ENCODE assay signal across 15 cellular contexts in the genomic region with DNA sequence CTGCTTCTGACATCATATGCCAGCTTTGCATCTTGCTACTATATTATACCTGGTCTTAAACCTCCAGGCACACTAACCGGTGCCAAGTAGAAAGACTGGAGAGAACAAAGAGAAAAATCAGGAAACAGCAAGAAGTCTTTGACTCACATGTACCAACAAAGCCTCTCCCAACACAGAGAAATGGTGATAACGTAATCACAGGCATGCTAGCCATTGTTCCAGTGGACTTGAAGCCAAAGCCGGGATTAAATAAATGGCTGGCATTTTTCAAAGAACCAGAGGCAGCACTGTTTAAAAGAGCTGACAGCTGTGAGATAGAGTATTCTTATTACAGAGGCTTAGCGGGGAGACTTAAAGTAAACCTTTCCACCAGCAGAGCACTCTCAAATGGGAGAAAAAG.
DNase-seq lines count a peak whose midpoint lies in the region; ATAC-seq and TF ChIP-seq lines count a peak whose summit lies in the region.
"Had no signal": no experiment of that assay in that cellular context is flagged by ENCODE, and none has a peak within 500 bp of the region (broad histone marks: within the 10 kb centered on the region; RNA-seq: fewer than 3 reads in every experiment).

No MANE protein-coding gene starts in this region.

- H3K9me3 ChIP-seq in right atrium auricular region (peaks cover 0 to 10% of the 10 kb centered on the region in 2 donors), mesenchymal stem cell (ENCODE audit: control insufficient read depth, low read length) (peaks cover 16% of the 10 kb centered on the region)

- H2BK5ac ChIP-seq in mesenchymal stem cell (ENCODE audit: low read depth, low read length, poor library complexity, severe bottlenecking), result no peak overlapping the region

- H3K36me3 ChIP-seq in right atrium auricular region (no peaks in the 10 kb centered on the region), mesenchymal stem cell (ENCODE audit: control insufficient read depth in 1 of 2, insufficient read depth in 2 of 2, low read depth in 1 of 2, low read length in 2 of 2) (no peaks in the 10 kb centered on the region)

- ATAC-seq in HG03457 (IDR thresholded peaks at IDR 0.05; ENCODE audit: unreplicated experiment) (no peak), GM18511 (IDR thresholded peaks at IDR 0.05; ENCODE audit: unreplicated experiment) (no peak)

- no peaks in the 10 kb centered on the region for H3K27me3 ChIP-seq in right atrium auricular region
- peaks cover 4 to 11% of the 10 kb centered on the region in 2 experiments for H3K27me3 ChIP-seq in mesenchymal stem cell (ENCODE audit: control insufficient read depth in 1 of 2, insufficient read depth in 1 of 2, low read length in 2 of 2)

- no peak overlapping the region for H3K18ac ChIP-seq in mesenchymal stem cell (ENCODE audit: low read depth in 1 of 2, low read length in 2 of 2)

- no peak overlapping the region for H2BK120ac ChIP-seq in mesenchymal stem cell (ENCODE audit: low read depth, low read length)

- H3K14ac ChIP-seq in mesenchymal stem cell (ENCODE audit: low read length in 2 of 2), result no peak overlapping the region

- H3K4me3 ChIP-seq in right atrium auricular region (no peak overlapping the region), cardiac fibroblast (replicated peaks in 1 of 2; ENCODE audit: low read depth in 2 of 2, low read length in 2 of 2) (no peak overlapping the region), mesenchymal stem cell (ENCODE audit: insufficient read depth in 1 of 2, low read depth in 1 of 2, low read length in 2 of 2) (no peak overlapping the region)
- H3K4me3 ChIP-seq: lung had no signal

- no peak overlapping the region for H4K91ac ChIP-seq in mesenchymal stem cell (ENCODE audit: low read length)

- H3K23ac ChIP-seq in mesenchymal stem cell (ENCODE audit: low read length in 2 of 2), result no peak overlapping the region

- no peak overlapping the region for H2AK5ac ChIP-seq in mesenchymal stem cell (ENCODE audit: low read length, severe bottlenecking)

- TF ChIP-seq CTCF in right atrium auricular region (IDR thresholded peaks at IDR 0.05) (no peak), cardiac fibroblast (IDR thresholded peaks at IDR 0.05; ENCODE audit: low read depth, low read length) (no peak)

- H3K27ac ChIP-seq in right atrium auricular region (no peak overlapping the region), mesenchymal stem cell (ENCODE audit: low read length, poor library complexity, severe bottlenecking) (no peak overlapping the region)

- no peak overlapping the region for H3K9ac ChIP-seq in mesenchymal stem cell (ENCODE audit: low read length)

- intact Hi-C loops in cardiac septum (cut with DNase I), result loop anchor here (5.0 kb wide), 1 partner anchor 85 kb away; no protein-coding TSS in a partner anchor

- no peak overlapping the region for H3K4me2 ChIP-seq in mesenchymal stem cell (ENCODE audit: low read length, poor library complexity, severe bottlenecking)

- no peak overlapping the region for H2BK12ac ChIP-seq in mesenchymal stem cell (ENCODE audit: low read length in 2 of 2)

- no peaks in the 10 kb centered on the region for H3K79me1 ChIP-seq in mesenchymal stem cell (replicated peaks; ENCODE audit: low read length, poor library complexity, severe bottlenecking)

- DNase-seq in cardiac septum (ENCODE audit: low spot score) (peak; percentile 26), right atrium auricular region (ENCODE audit: low spot score) (no peak), cardiac fibroblast (ENCODE audit: low read depth in 2 of 2) (peak; percentile 15 to 66), mesenchymal stem cell (peak; percentile 13), foreskin melanocyte (no peak), NCI-H187 (lab: John Stamatoyannopoulos, UW) (no peak)
- DNase-seq: CD4-positive, CD25-positive, alpha-beta regulatory T cell; DMS79 treated with DMSO at 0.1 percent for 48 hours; NCI-H1694 treated with DMSO at 0.1 percent for 48 hours; NK-92 treated with Interleukin-12 subunit alpha and Interleukin-12 subunit beta, amount 100 ng/mL, for 24 hours; RPMI8226; stimulated activated naive CD4-positive, alpha-beta T cell had no signal

- no peak overlapping the region for H3K4ac ChIP-seq in mesenchymal stem cell (ENCODE audit: low read depth in 1 of 2, low read length in 2 of 2)

- no peak overlapping the region for H2BK15ac ChIP-seq in mesenchymal stem cell (ENCODE audit: low read depth, poor library complexity, severe bottlenecking)

- H2AFZ ChIP-seq in mesenchymal stem cell (ENCODE audit: low read depth, low read length), result no peak overlapping the region

- 55% methylated on average over 4 of the region's 4 CpGs for WGBS in mesenchymal stem cell

- no peak overlapping the region for H4K8ac ChIP-seq in mesenchymal stem cell (ENCODE audit: low read length)

- H3K4me1 ChIP-seq in right atrium auricular region (no peaks in the 10 kb centered on the region), mesenchymal stem cell (ENCODE audit: control insufficient read depth, insufficient read depth, low read depth, low read length) (no peaks in the 10 kb centered on the region)

Comparison
In these comparisons a context has a peak if more than half of its experiments do, and no peak if none do; other contexts are left out.
1. DNase-seq: peak in cardiac septum (single experiment), cardiac fibroblast (2 of 2) and mesenchymal stem cell (single experiment); none in right atrium auricular region (single experiment), foreskin melanocyte (single experiment) and NCI-H187 (0 of 2).